Comparison of ENCODE assay signal across 12 cellular contexts in genomic region chr3:195035345-195036202, GRCh38.
A peak's percentile ranks its signal among the peaks of the same experiment; 100 is the strongest.
DNase-seq lines count a peak whose midpoint lies in the region; ATAC-seq, FAIRE-seq and TF ChIP-seq lines count a peak whose summit lies in the region.
"Had no signal": no experiment of that assay in that cellular context is flagged by ENCODE, and none has a peak within 500 bp of the region (broad histone marks: within the 10 kb centered on the region; RNA-seq: fewer than 3 reads in every experiment).

No MANE protein-coding gene starts in this region.

- H3K36me3 ChIP-seq in WERI-Rb-1: no peaks in the 10 kb centered on the region
- no peaks in the 10 kb centered on the region for H3K36me3 ChIP-seq in kidney (ENCODE audit: control insufficient read depth in 1 of 2, insufficient read depth in 2 of 2, low read length in 2 of 2)
- H3K36me3 ChIP-seq: vagina had no signal

- ATAC-seq in activated T-cell treated with anti-CD3 and anti-CD28 coated beads, Interleukin-2, amount 50 U/mL, for 72 hours (replicated peaks in 1 of 2): no peak
- no peak for ATAC-seq in GM21717 (IDR thresholded peaks at IDR 0.05; ENCODE audit: unreplicated experiment)
- no peak for ATAC-seq in HG02938 (IDR thresholded peaks at IDR 0.05; ENCODE audit: unreplicated experiment)

- no peak overlapping the region for H3K9ac ChIP-seq in kidney (ENCODE audit: low read length in 2 of 2)

- no peaks in the 10 kb centered on the region for H3K4me1 Mint-ChIP-seq in activated T-cell treated with anti-CD3 and anti-CD28 coated beads, Interleukin-2, amount 50 U/mL, for 72 hours (ENCODE audit: low read depth)

- H3K27me3 Mint-ChIP-seq in activated T-cell treated with anti-CD3 and anti-CD28 coated beads, Interleukin-2, amount 50 U/mL, for 72 hours (ENCODE audit: low read depth): no peaks in the 10 kb centered on the region

- no peak overlapping the region for H3K4me3 Mint-ChIP-seq in activated T-cell treated with anti-CD3 and anti-CD28 coated beads, Interleukin-2, amount 50 U/mL, for 72 hours

- CTCF ChIA-PET in AG04450 (lab: Charles Lee): no interaction called here

- peaks cover 7 to 8% of the 10 kb centered on the region in 2 donors for H3K4me1 ChIP-seq in kidney (ENCODE audit: control insufficient read depth in 1 of 2, insufficient read depth in 1 of 2, low read depth in 1 of 2, low read length in 2 of 2)

- TF ChIP-seq CTCF in AG04450 (IDR thresholded peaks at IDR 0.05; ENCODE audit: low read depth, low read length) (peak; percentile 35; the same call in 1 of the 2 replicates), GM13977 (IDR thresholded peaks at IDR 0.05; ENCODE audit: extremely low read depth, insufficient read depth, missing control alignments) (peak; percentile 37), WERI-Rb-1 (IDR thresholded peaks at IDR 0.05; ENCODE audit: low read depth, low read length) (peak; percentile 57), kidney (IDR thresholded peaks at IDR 0.05; ENCODE audit: borderline replicate concordance, extremely low read depth, insufficient read depth) (no peak)

- H3K9me3 ChIP-seq in AG04450 (ENCODE audit: control insufficient read depth, insufficient read depth, low read length) (no peaks in the 10 kb centered on the region; the same call in 1 of the 2 replicates), WERI-Rb-1 (ENCODE audit: severe bottlenecking) (no peaks in the 10 kb centered on the region), kidney (ENCODE audit: control insufficient read depth in 1 of 2, low read length in 2 of 2) (no peaks in the 10 kb centered on the region)
- H3K9me3 ChIP-seq: Caco-2, vagina had no signal

- no peak overlapping the region for H3K27ac ChIP-seq in AG04450 (ENCODE audit: low read depth, low read length)
- no peak overlapping the region for H3K27ac ChIP-seq in WERI-Rb-1
- H3K27ac ChIP-seq in kidney (ENCODE audit: low read depth in 2 of 2, low read length in 2 of 2): no peak overlapping the region
- H3K27ac ChIP-seq: vagina had no signal

- no peaks in the 10 kb centered on the region for H3K9me3 Mint-ChIP-seq in activated T-cell treated with anti-CD3 and anti-CD28 coated beads, Interleukin-2, amount 50 U/mL, for 72 hours

- H3K27me3 ChIP-seq in AG04450 (ENCODE audit: control insufficient read depth, insufficient read depth, low read length): peaks cover 26% of the 10 kb centered on the region
- no peaks in the 10 kb centered on the region for H3K27me3 ChIP-seq in WERI-Rb-1 (ENCODE audit: insufficient read depth, low read depth, severe bottlenecking)
- H3K27me3 ChIP-seq: vagina had no signal

- in situ Hi-C loops in GM13977 (cut with MboI; ENCODE audit: low pct_unique_long_range_greater_than_20kb, low sequenced_read_pairs, unreplicated experiment): no loop called here

- POLR2A ChIA-PET in AG04450 (lab: Yijun Ruan, JAX): no interaction called here

- DNase-seq in AG04450 (ENCODE audit: low read depth, low spot score) (no peak), GM13977 (ENCODE audit: low spot score) (no peak), WERI-Rb-1 (peak; percentile 42), kidney (peak; percentile 64), GM19238 (ENCODE audit: insufficient read length, low spot score) (no peak)
- DNase-seq in activated T-cell treated with anti-CD3 and anti-CD28 coated beads, Interleukin-2, amount 50 U/mL, for 72 hours: no peak
- DNase-seq: effector CD8-positive, alpha-beta T cell; NCI-H1694 had no signal

- intact Hi-C loops in kidney (cut with DNase I): no loop called here

- no peak for FAIRE-seq in kidney (lab: Jason Lieb, UNC)

- no peak overlapping the region for H3K27ac Mint-ChIP-seq in activated T-cell treated with anti-CD3 and anti-CD28 coated beads, Interleukin-2, amount 50 U/mL, for 72 hours

- no peaks in the 10 kb centered on the region for H3K36me3 Mint-ChIP-seq in activated T-cell treated with anti-CD3 and anti-CD28 coated beads, Interleukin-2, amount 50 U/mL, for 72 hours (ENCODE audit: insufficient read depth in 2 of 2)

- H3K4me3 ChIP-seq in AG04450 (ENCODE audit: low read depth, low read length) (no peak overlapping the region), WERI-Rb-1 (ENCODE audit: low read depth, low read length) (no peak overlapping the region), kidney (ENCODE audit: low read length in 2 of 2) (no peak overlapping the region)
- H3K4me3 ChIP-seq: vagina had no signal

Comparison
In these comparisons a context has a peak if more than half of its experiments do, and no peak if none do; other contexts are left out.
1. DNase-seq: peak in WERI-Rb-1 (single experiment) and kidney (single experiment); none in AG04450 (single experiment), GM13977 (single experiment), activated T-cell treated with anti-CD3 and anti-CD28 coated beads, Interleukin-2, amount 50 U/mL, for 72 hours (0 of 2) and GM19238 (single experiment).